Comparison of ENCODE assay signal across 15 cellular contexts in genomic region chr12:29742646-29743045, GRCh38.
"Had no signal": no experiment of that assay in that cellular context is flagged by ENCODE, and none has a peak within 500 bp of the region (broad histone marks: within the 10 kb centered on the region; RNA-seq: fewer than 3 reads in every experiment).

No MANE protein-coding gene starts in this region.

- H3K4me3 Mint-ChIP-seq: activated naive CD4-positive, alpha-beta T cell treated with anti-CD3 and anti-CD28 coated beads, Interleukin-2, amount 50 U/mL, for 24 hours; naive B cell; stimulated activated naive CD8-positive, alpha-beta T cell treated with anti-CD3 and anti-CD28 coated beads, Interleukin-15, amount 100 ng/mL, for 72 hours had no signal

- H3K4me1 ChIP-seq: right lobe of liver, thyroid gland had no signal

- H3K4me3 ChIP-seq: esophagus muscularis mucosa, lower lobe of right lung, right lobe of liver, thyroid gland, vagina had no signal

- H3K27ac ChIP-seq: lower lobe of right lung, right lobe of liver, vagina had no signal

- H3K36me3 Mint-ChIP-seq: activated naive CD4-positive, alpha-beta T cell treated with anti-CD3 and anti-CD28 coated beads, Interleukin-2, amount 50 U/mL, for 24 hours; naive B cell had no signal

- H3K27me3 Mint-ChIP-seq: activated naive CD4-positive, alpha-beta T cell treated with anti-CD3 and anti-CD28 coated beads, Interleukin-2, amount 50 U/mL, for 24 hours; naive B cell; stimulated activated naive CD8-positive, alpha-beta T cell treated with anti-CD3 and anti-CD28 coated beads, Interleukin-15, amount 100 ng/mL, for 72 hours had no signal

- H3K27me3 ChIP-seq: esophagus muscularis mucosa, right lobe of liver, thyroid gland, vagina had no signal

- DNase-seq: activated effector memory CD4-positive, alpha-beta T cell treated with Interleukin-2 at 50 U/mL for 16 hours; activated T-cell treated with anti-CD3 and anti-CD28 coated beads, Interleukin-2, amount 50 U/mL, for 1 hour; amygdala; lower lobe of right lung; naive B cell; right lobe of liver; stimulated activated CD4-positive, alpha-beta T cell treated with anti-CD3 and anti-CD28 coated beads, Interleukin-4, amount 100 ng/mL, for 1 hour; stimulated activated CD8-positive, alpha-beta memory T cell treated with anti-CD3 and anti-CD28 coated beads, Interleukin-4, amount 100 ng/mL, for 48 hours; stimulated activated naive CD8-positive, alpha-beta T cell treated with anti-CD3 and anti-CD28 coated beads, Interleukin-15, amount 100 ng/mL, for 72 hours; SW 1271; thyroid gland had no signal

- H3K9me3 ChIP-seq: esophagus muscularis mucosa, lower lobe of right lung, right lobe of liver, thyroid gland, vagina had no signal

- H3K9me3 Mint-ChIP-seq: stimulated activated naive CD8-positive, alpha-beta T cell treated with anti-CD3 and anti-CD28 coated beads, Interleukin-15, amount 100 ng/mL, for 72 hours had no signal

- H3K36me3 ChIP-seq: lower lobe of right lung, right lobe of liver, thyroid gland, vagina had no signal

- ATAC-seq: activated CD4-positive, CD25-positive, alpha-beta regulatory T cell treated with anti-CD3 and anti-CD28 coated beads, Interleukin-2, amount 50 U/mL, for 24 hours; lower lobe of right lung; right lobe of liver; stimulated activated naive CD8-positive, alpha-beta T cell treated with anti-CD3 and anti-CD28 coated beads, Interleukin-15, amount 100 ng/mL, for 72 hours had no signal

- H3K4me1 Mint-ChIP-seq: activated naive CD4-positive, alpha-beta T cell treated with anti-CD3 and anti-CD28 coated beads, Interleukin-2, amount 50 U/mL, for 24 hours; naive B cell; stimulated activated naive CD8-positive, alpha-beta T cell treated with anti-CD3 and anti-CD28 coated beads, Interleukin-15, amount 100 ng/mL, for 72 hours had no signal
